In the genomic region with DNA sequence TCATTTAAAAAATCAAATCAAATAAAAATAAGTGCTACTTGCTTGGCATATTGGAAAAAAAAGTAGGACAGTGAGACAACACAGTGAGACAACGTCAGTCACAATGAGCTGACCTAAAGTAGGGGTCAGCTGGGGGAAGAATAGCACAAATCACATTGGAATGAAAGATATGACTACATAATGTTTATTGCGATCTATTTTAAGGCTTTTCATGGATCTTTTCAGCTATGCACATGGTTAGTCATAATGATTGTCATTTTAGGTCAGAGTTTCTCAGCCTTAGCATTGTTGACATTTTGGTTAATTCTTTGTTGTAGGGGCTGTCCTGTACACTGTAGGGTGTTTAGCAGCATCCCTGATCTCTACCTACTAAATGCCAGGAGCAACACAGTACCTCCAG, we compare ENCODE assay signal across 1 cellular context.
TF ChIP-seq lines count a peak whose summit lies in the region.

No MANE protein-coding gene starts in this region.

TF ChIP-seq in A549, 52 proteins besides CTCF, POLR2A, EP300 and RAD21 (continued from another document):
- TF ChIP-seq, protein P1, sequence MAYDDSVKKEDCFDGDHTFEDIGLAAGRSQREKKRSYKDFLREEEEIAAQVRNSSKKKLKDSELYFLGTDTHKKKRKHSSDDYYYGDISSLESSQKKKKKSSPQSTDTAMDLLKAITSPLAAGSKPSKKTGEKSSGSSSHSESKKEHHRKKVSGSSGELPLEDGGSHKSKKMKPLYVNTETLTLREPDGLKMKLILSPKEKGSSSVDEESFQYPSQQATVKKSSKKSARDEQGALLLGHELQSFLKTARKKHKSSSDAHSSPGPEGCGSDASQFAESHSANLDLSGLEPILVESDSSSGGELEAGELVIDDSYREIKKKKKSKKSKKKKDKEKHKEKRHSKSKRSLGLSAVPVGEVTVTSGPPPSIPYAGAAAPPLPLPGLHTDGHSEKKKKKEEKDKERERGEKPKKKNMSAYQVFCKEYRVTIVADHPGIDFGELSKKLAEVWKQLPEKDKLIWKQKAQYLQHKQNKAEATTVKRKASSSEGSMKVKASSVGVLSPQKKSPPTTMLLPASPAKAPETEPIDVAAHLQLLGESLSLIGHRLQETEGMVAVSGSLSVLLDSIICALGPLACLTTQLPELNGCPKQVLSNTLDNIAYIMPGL (CRISPR knock-in tag; IDR thresholded peaks at IDR 0.05; ENCODE audit: borderline replicate concordance) = no peak
- TF ChIP-seq HDAC2 (IDR thresholded peaks at IDR 0.05) = no peak
- TF ChIP-seq CBX8 (IDR thresholded peaks at IDR 0.05) = no peak
